Comparison of ENCODE assay signal across 8 cellular contexts in genomic region chr9:136122425-136123383, GRCh38. TPM values are rescaled to one million over a fixed set of nuclear protein-coding genes. Genes with fewer than 3 reads are reported as not detected.
DNase-seq lines count a peak whose midpoint lies in the region; ATAC-seq and TF ChIP-seq lines count a peak whose summit lies in the region.

No MANE protein-coding gene starts in this region.

- peak in 1 of 2 donors; percentile 31 for TF ChIP-seq POLR2A in Peyer's patch (IDR thresholded peaks at IDR 0.05)

- H3F3A ChIP-seq in neural progenitor cell (ENCODE audit: low read depth): peaks cover 10% of the 10 kb centered on the region

- H3K36me3 ChIP-seq in Peyer's patch: no peaks in the 10 kb centered on the region
- no peaks in the 10 kb centered on the region for H3K36me3 ChIP-seq in neural progenitor cell

- no peak for ATAC-seq in HG03439 (IDR thresholded peaks at IDR 0.05; ENCODE audit: unreplicated experiment)

- no peak overlapping the region for H3K27ac Mint-ChIP-seq in activated T-helper 1 cell treated with anti-CD3 and anti-CD28 coated beads, Interleukin-12 subunit alpha, Interleukin-12 subunit beta, Interleukin-2, Interleukin-4 antibody, amounts not matched to agents 30 ng/mL and 10 ng/mL and 1 ng/mL, durations not matched to agents 14 hours and 24 hours and 36 hours
- no peak overlapping the region for H3K27ac Mint-ChIP-seq in neural progenitor cell

- no peak overlapping the region for H2AFZ ChIP-seq in neural progenitor cell (replicated peaks)

- H3K4me3 ChIP-seq in Peyer's patch (peak overlapping the region in 1 of 4 donors; percentile 33), fibroblast of pulmonary artery (replicated peaks; ENCODE audit: low read depth, low read length) (no peak overlapping the region), neural progenitor cell (no peak overlapping the region)

- H3K4me3 Mint-ChIP-seq in activated T-helper 1 cell treated with anti-CD3 and anti-CD28 coated beads, Interleukin-12 subunit alpha, Interleukin-12 subunit beta, Interleukin-2, Interleukin-4 antibody, amounts not matched to agents 30 ng/mL and 10 ng/mL and 1 ng/mL, durations not matched to agents 14 hours and 24 hours and 36 hours: no peak overlapping the region
- H3K4me3 Mint-ChIP-seq in neural progenitor cell: peak overlapping the region; percentile 8

- no peaks in the 10 kb centered on the region for H4K20me1 ChIP-seq in neural progenitor cell (ENCODE audit: low read depth)

- no peaks in the 10 kb centered on the region for H3K9me3 Mint-ChIP-seq in activated T-helper 1 cell treated with anti-CD3 and anti-CD28 coated beads, Interleukin-12 subunit alpha, Interleukin-12 subunit beta, Interleukin-2, Interleukin-4 antibody, amounts not matched to agents 30 ng/mL and 10 ng/mL and 1 ng/mL, durations not matched to agents 14 hours and 24 hours and 36 hours
- peaks cover 7% of the 10 kb centered on the region for H3K9me3 Mint-ChIP-seq in neural progenitor cell

- peaks cover 0 to 24% (median 11%) of the 10 kb centered on the region in 4 donors for H3K4me1 ChIP-seq in Peyer's patch
- peaks cover under 1% of the 10 kb centered on the region for H3K4me1 ChIP-seq in neural progenitor cell

- H3K79me2 ChIP-seq in neural progenitor cell (ENCODE audit: low read depth): peaks cover 4% of the 10 kb centered on the region

- H3K4me1 Mint-ChIP-seq in activated T-helper 1 cell treated with anti-CD3 and anti-CD28 coated beads, Interleukin-12 subunit alpha, Interleukin-12 subunit beta, Interleukin-2, Interleukin-4 antibody, amounts not matched to agents 30 ng/mL and 10 ng/mL and 1 ng/mL, durations not matched to agents 14 hours and 24 hours and 36 hours (ENCODE audit: low read depth): no peaks in the 10 kb centered on the region
- peaks cover 3% of the 10 kb centered on the region for H3K4me1 Mint-ChIP-seq in neural progenitor cell

- peaks cover 4% of the 10 kb centered on the region for H3K27me3 Mint-ChIP-seq in activated T-helper 1 cell treated with anti-CD3 and anti-CD28 coated beads, Interleukin-12 subunit alpha, Interleukin-12 subunit beta, Interleukin-2, Interleukin-4 antibody, amounts not matched to agents 30 ng/mL and 10 ng/mL and 1 ng/mL, durations not matched to agents 14 hours and 24 hours and 36 hours (ENCODE audit: insufficient read depth)
- peaks cover 13% of the 10 kb centered on the region for H3K27me3 Mint-ChIP-seq in neural progenitor cell (ENCODE audit: insufficient read depth, low read depth)

- intact Hi-C loops in activated T-helper 1 cell treated with anti-CD3 and anti-CD28 coated beads, Interleukin-12 subunit alpha, Interleukin-12 subunit beta, Interleukin-2, Interleukin-4 antibody, amounts not matched to agents 30 ng/mL and 10 ng/mL and 1 ng/mL, durations not matched to agents 14 hours and 24 hours and 36 hours (cut with micrococcal nuclease): loop anchor here (1.0 to 2.0 kb wide), 4 partner anchors 33 to 520 kb away; no protein-coding TSS in a partner anchor

- H3K36me3 Mint-ChIP-seq in activated T-helper 1 cell treated with anti-CD3 and anti-CD28 coated beads, Interleukin-12 subunit alpha, Interleukin-12 subunit beta, Interleukin-2, Interleukin-4 antibody, amounts not matched to agents 30 ng/mL and 10 ng/mL and 1 ng/mL, durations not matched to agents 14 hours and 24 hours and 36 hours (ENCODE audit: low read depth): no peaks in the 10 kb centered on the region
- no peaks in the 10 kb centered on the region for H3K36me3 Mint-ChIP-seq in neural progenitor cell

- TF ChIP-seq CTCF in Peyer's patch (IDR thresholded peaks at IDR 0.05): peak; percentile 94 to 99 (median 98)
- peak; percentile 88 for TF ChIP-seq CTCF in fibroblast of pulmonary artery (IDR thresholded peaks at IDR 0.05; ENCODE audit: low read length, missing control alignments)
- peak; percentile 91 for TF ChIP-seq CTCF in neural progenitor cell (IDR thresholded peaks at IDR 0.05)

- H3K4me2 ChIP-seq in neural progenitor cell: no peak overlapping the region

- DNase-seq in AML-193 (lab: John Stamatoyannopoulos, UW): peak; percentile 30 to 43
- peak; percentile 48 for DNase-seq in H4 (ENCODE audit: low spot score)
- DNase-seq in Peyer's patch: peak; percentile 72 to 88 (median 83)
- DNase-seq in activated T-helper 1 cell treated with anti-CD3 and anti-CD28 coated beads, Interleukin-12 subunit alpha, Interleukin-12 subunit beta, Interleukin-2, Interleukin-4 antibody, amounts not matched to agents 30 ng/mL and 10 ng/mL and 1 ng/mL, durations not matched to agents 14 hours and 24 hours and 36 hours (ENCODE audit: low spot score): peak; percentile 69
- DNase-seq in fibroblast of pulmonary artery (ENCODE audit: low read depth): peak; percentile 56
- peak; percentile 89 for DNase-seq in neural progenitor cell (ENCODE audit: low spot score)
- peak; percentile 83 for DNase-seq in superior temporal gyrus (ENCODE audit: extremely low spot score)

- H3K9me3 ChIP-seq in Peyer's patch: no peaks in the 10 kb centered on the region
- no peaks in the 10 kb centered on the region for H3K9me3 ChIP-seq in neural progenitor cell (ENCODE audit: low read depth)

- H3K27ac ChIP-seq in Peyer's patch (no peak overlapping the region), neural progenitor cell (no peak overlapping the region)

- no peaks in the 10 kb centered on the region for H3K27me3 ChIP-seq in Peyer's patch
- H3K27me3 ChIP-seq in neural progenitor cell: peaks cover 7% of the 10 kb centered on the region

- no peak overlapping the region for H3K9ac ChIP-seq in neural progenitor cell

RNA-seq across cellular contexts. Expression of gene TMEM250, which starts 4.0 kb away (rescaled TPM):
- 12.5 and 20.3 TPM in 2 replicates for total RNA-seq in H4 (2014; rRNA removed; shearing (Covaris generic))
- 10 to 100 TPM; 34.7 to 75.0 (median 69.2) TPM for total RNA-seq in Peyer's patch
- 50.1 and 51.5 TPM in 2 replicates for total RNA-seq in activated T-helper 1 cell treated with anti-CD3 and anti-CD28 coated beads, Interleukin-12 subunit alpha, Interleukin-12 subunit beta, Interleukin-2, Interleukin-4 antibody, amounts not matched to agents 30 ng/mL and 10 ng/mL and 1 ng/mL, durations not matched to agents 14 hours and 24 hours and 36 hours
- total RNA-seq in neural progenitor cell (ENCODE audit: low replicate concordance): 16.3 and 46.2 TPM in 2 replicates

RNA-seq across cellular contexts. Expression of gene NACC2, which starts 27.6 kb away (rescaled TPM):
- 5.6 and 6.0 TPM in 2 replicates for total RNA-seq in H4 (2014; rRNA removed; shearing (Covaris generic))
- total RNA-seq in Peyer's patch: 10 to 100 TPM in 3 of 4 donors, 1 to 10 TPM in 1; 8.3 to 24.3 (median 23.1) TPM
- 3.7 and 4.0 TPM in 2 replicates for total RNA-seq in activated T-helper 1 cell treated with anti-CD3 and anti-CD28 coated beads, Interleukin-12 subunit alpha, Interleukin-12 subunit beta, Interleukin-2, Interleukin-4 antibody, amounts not matched to agents 30 ng/mL and 10 ng/mL and 1 ng/mL, durations not matched to agents 14 hours and 24 hours and 36 hours
- 4.5 and 9.1 TPM in 2 replicates for total RNA-seq in neural progenitor cell (ENCODE audit: low replicate concordance)

Comparison
In these comparisons a context has a peak if more than half of its experiments do, and no peak if none do; other contexts are left out.
1. DNase-seq: peak in every context shown above with its lines; median percentile 89 in neural progenitor cell; 83 in Peyer's patch; 83 in superior temporal gyrus; 69 in activated T-helper 1 cell treated with anti-CD3 and anti-CD28 coated beads, Interleukin-12 subunit alpha, Interleukin-12 subunit beta, Interleukin-2, Interleukin-4 antibody, amounts not matched to agents 30 ng/mL and 10 ng/mL and 1 ng/mL, durations not matched to agents 14 hours and 24 hours and 36 hours; 56 in fibroblast of pulmonary artery; 48 in H4; 36 in AML-193.